ENCODE assay signal across 22 cellular contexts in the genomic region with DNA sequence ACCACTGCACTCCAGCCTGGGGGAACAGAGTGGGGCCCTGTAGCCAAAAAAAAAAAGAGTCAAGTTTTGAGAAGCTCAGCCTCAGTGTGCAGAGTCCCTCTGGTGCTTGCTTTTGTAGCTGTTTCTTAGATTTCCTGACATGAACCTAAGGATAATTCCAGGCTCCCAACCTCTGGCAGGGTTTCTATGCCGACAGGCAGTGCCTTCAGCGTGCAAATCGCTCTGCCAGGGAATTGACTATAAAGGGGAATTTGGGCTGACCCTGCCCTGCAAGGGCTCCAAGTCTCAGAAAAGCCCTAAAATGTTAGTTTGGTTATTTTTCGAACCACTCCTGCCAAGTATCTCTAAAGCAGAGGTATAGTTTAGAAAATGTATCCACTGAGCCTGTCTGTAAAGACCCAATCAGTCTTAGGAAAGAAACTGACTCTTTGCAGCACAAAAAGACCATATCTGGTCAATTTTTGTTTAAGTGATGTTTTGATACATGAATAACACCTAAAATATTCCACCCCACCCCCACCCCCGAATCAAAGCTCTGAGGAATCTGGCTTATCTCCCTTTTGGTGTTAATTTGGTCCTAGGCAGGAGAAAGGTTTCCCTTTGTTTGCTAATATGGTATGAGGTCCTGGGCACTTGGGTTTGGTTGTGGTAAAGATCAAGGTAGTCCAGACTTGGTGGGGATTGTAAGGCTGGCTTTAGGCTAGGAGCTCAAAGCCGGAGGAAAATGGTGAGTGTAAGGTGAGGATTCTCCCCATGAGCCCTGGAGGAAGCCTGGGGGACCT. TPM values are rescaled to one million over a fixed set of nuclear protein-coding genes. Genes with fewer than 3 reads are reported as not detected.
DNase-seq lines count a peak whose midpoint lies in the region; ATAC-seq, FAIRE-seq and TF ChIP-seq lines count a peak whose summit lies in the region.
"Had no signal": no experiment of that assay in that cellular context is flagged by ENCODE, and none has a peak within 500 bp of the region (broad histone marks: within the 10 kb centered on the region; RNA-seq: fewer than 3 reads in every experiment).

No MANE protein-coding gene starts in this region.

- no peaks in the 10 kb centered on the region for H3K9me1 ChIP-seq in endothelial cell of umbilical vein (replicated peaks; ENCODE audit: control insufficient read depth, extremely low read depth, insufficient read depth, low read length)

- intact Hi-C loops in endothelial cell of umbilical vein (cut with micrococcal nuclease) (loop anchor here (1.0 kb wide), 1 partner anchor 209 kb away; no protein-coding TSS in a partner anchor), tibial artery (cut with DNase I; ENCODE audit: low total_unique reads) (loop anchor here (2.0 kb wide), 1 partner anchor 211 kb away; no protein-coding TSS in a partner anchor)
- intact Hi-C loops in activated CD8-positive, alpha-beta T cell treated with anti-CD3 and anti-CD28 coated beads for 36 hours (cut with micrococcal nuclease) = no loop called here

- no peaks in the 10 kb centered on the region; the same call in 2 of the 3 replicates for H3K36me3 Mint-ChIP-seq in GM23338 (ENCODE audit: low read depth)
- no peaks in the 10 kb centered on the region for H3K36me3 Mint-ChIP-seq in activated CD8-positive, alpha-beta T cell treated with anti-CD3 and anti-CD28 coated beads for 36 hours (ENCODE audit: low read depth)
- H3K36me3 Mint-ChIP-seq: stimulated activated memory B cell treated with anti-CD40 and anti-IgM and Interleukin-4, amounts not matched to agents 10 μg/mL and 1 μg/mL and 100 μg/mL, for 72 hours had no signal

- ATAC-seq in GM23338 (peak; percentile 17; the same call in 2 of the 3 replicates), GM21528 (IDR thresholded peaks at IDR 0.05; ENCODE audit: low FRiP score, unreplicated experiment) (no peak), GM21723 (IDR thresholded peaks at IDR 0.05; ENCODE audit: unreplicated experiment) (no peak)
- ATAC-seq in activated CD8-positive, alpha-beta T cell treated with anti-CD3 and anti-CD28 coated beads for 36 hours = no peak
- ATAC-seq: Right ventricle myocardium inferior; sciatic nerve; stimulated activated memory B cell treated with anti-CD40 and anti-IgM and Interleukin-4, amounts not matched to agents 10 μg/mL and 1 μg/mL and 100 μg/mL, for 72 hours had no signal

- no peak overlapping the region for H3K9ac ChIP-seq in endothelial cell of umbilical vein (replicated peaks; ENCODE audit: extremely low read depth, insufficient read depth, low read length)

- no peak overlapping the region for H3K4me3 ChIP-seq in GM23338
- H3K4me3 ChIP-seq in endothelial cell of umbilical vein (replicated peaks in 1 of 3; ENCODE audit: insufficient read depth in 1 of 3, low read depth in 1 of 3, low read length in 3 of 3) = no peak overlapping the region
- H3K4me3 ChIP-seq in tibial artery = no peak overlapping the region
- H3K4me3 ChIP-seq: heart left ventricle, pancreas, tibial nerve had no signal

- no peak overlapping the region for H3K4me3 Mint-ChIP-seq in GM23338
- H3K4me3 Mint-ChIP-seq in activated CD8-positive, alpha-beta T cell treated with anti-CD3 and anti-CD28 coated beads for 36 hours = no peak overlapping the region
- H3K4me3 Mint-ChIP-seq: stimulated activated memory B cell treated with anti-CD40 and anti-IgM and Interleukin-4, amounts not matched to agents 10 μg/mL and 1 μg/mL and 100 μg/mL, for 72 hours had no signal

- 0 out of 2 replicates have a peak, but pooled peaks cover 6% of the 10 kb centered on the region for H3F3A ChIP-seq in GM23338 (replicated peaks; ENCODE audit: low read depth)

- CTCF ChIA-PET in RWPE1 (lab: Yijun Ruan, JAX) = interaction anchor here (0.6 kb wide), 1 partner anchor 51 kb away, joined by 4 read pairs; no protein-coding TSS in a partner anchor
- CTCF ChIA-PET in endothelial cell of umbilical vein (lab: Charles Lee) = interaction anchor here (0.9 to 1.9 kb wide), 7 partner anchors 14 to 212 kb away, joined by 3 to 7 read pairs (median 4); no protein-coding TSS in a partner anchor
- CTCF ChIA-PET in activated CD8-positive, alpha-beta T cell treated with anti-CD3 and anti-CD28 coated beads for 36 hours (lab: Charles Lee) = no interaction called here

- TF ChIP-seq CTCF in GM23338 (conservative IDR thresholded peaks at IDR 0.05; ENCODE audit: low read depth in 2 of 2) (no peak), RWPE1 (conservative IDR thresholded peaks at IDR 0.05; ENCODE audit: low read depth) (no peak), endothelial cell of umbilical vein (IDR thresholded peaks at IDR 0.05; ENCODE audit: extremely low read depth in 1 of 2, insufficient read depth in 1 of 2, low read depth in 1 of 2, low read length in 2 of 2) (no peak), tibial artery (IDR thresholded peaks at IDR 0.05) (no peak)
- no peak for TF ChIP-seq CTCF in activated CD8-positive, alpha-beta T cell treated with anti-CD3 and anti-CD28 coated beads for 36 hours (IDR thresholded peaks at IDR 0.05)

- H3K27me3 ChIP-seq in GM23338 (ENCODE audit: insufficient read depth) (no peaks in the 10 kb centered on the region), endothelial cell of umbilical vein (ENCODE audit: control insufficient read depth in 2 of 2, insufficient read depth in 2 of 2, low read length in 2 of 2) (no peaks in the 10 kb centered on the region), tibial artery (no peaks in the 10 kb centered on the region)
- H3K27me3 ChIP-seq: heart left ventricle, pancreas, tibial nerve had no signal

- POLR2A ChIA-PET in RWPE1 (lab: Yijun Ruan, JAX; ENCODE audit: low non-redundant PET) = no interaction called here
- POLR2A ChIA-PET in endothelial cell of umbilical vein (lab: Charles Lee) = no interaction called here
- POLR2A ChIA-PET in activated CD8-positive, alpha-beta T cell treated with anti-CD3 and anti-CD28 coated beads for 36 hours (lab: Charles Lee) = no interaction called here

- H3K9me3 Mint-ChIP-seq in GM23338 = no peaks in the 10 kb centered on the region
- H3K9me3 Mint-ChIP-seq in activated CD8-positive, alpha-beta T cell treated with anti-CD3 and anti-CD28 coated beads for 36 hours = no peaks in the 10 kb centered on the region
- H3K9me3 Mint-ChIP-seq: stimulated activated memory B cell treated with anti-CD40 and anti-IgM and Interleukin-4, amounts not matched to agents 10 μg/mL and 1 μg/mL and 100 μg/mL, for 72 hours had no signal

- H3K4me1 Mint-ChIP-seq in GM23338 = peaks cover 23% of the 10 kb centered on the region
- no peaks in the 10 kb centered on the region for H3K4me1 Mint-ChIP-seq in activated CD8-positive, alpha-beta T cell treated with anti-CD3 and anti-CD28 coated beads for 36 hours (ENCODE audit: low read depth)
- H3K4me1 Mint-ChIP-seq: stimulated activated memory B cell treated with anti-CD40 and anti-IgM and Interleukin-4, amounts not matched to agents 10 μg/mL and 1 μg/mL and 100 μg/mL, for 72 hours had no signal

- no peaks in the 10 kb centered on the region for H3K9me2 ChIP-seq in GM23338 (ENCODE audit: insufficient read depth)

- no peak for DNase-seq in GM23338 (ENCODE audit: low spot score)
- DNase-seq in RWPE1 (ENCODE audit: low spot score) = peak; percentile 17
- DNase-seq in endothelial cell of umbilical vein (ENCODE audit: low read depth, low spot score) = no peak
- DNase-seq in tibial artery = no peak
- no peak for DNase-seq in activated CD8-positive, alpha-beta T cell treated with anti-CD3 and anti-CD28 coated beads for 36 hours
- DNase-seq: activated CD4-positive, alpha-beta T cell treated with anti-CD3 and anti-CD28 coated beads, Interleukin-2, amount 50 U/mL, for 1 hour; activated gamma-delta T cell; heart left ventricle; Kasumi-1; NCI-H2081 treated with DMSO at 0.1 percent for 48 hours; NCI-H510A treated with DMSO at 0.1 percent for 48 hours had no signal

- peak overlapping the region; percentile 67 for H3K4me2 ChIP-seq in GM23338
- peak overlapping the region; percentile 49 for H3K4me2 ChIP-seq in endothelial cell of umbilical vein (ENCODE audit: insufficient read depth, low read length)

- dilution Hi-C loops in endothelial cell of umbilical vein (cut with MboI; ENCODE audit: extremely low pct_ligation_motif_present, low sequenced_read_pairs) = no loop called here

- BruUV-seq in endothelial cell of umbilical vein (replicated peaks; lab: Mats Ljungman, UMichigan) = no TSS peak

- no peaks in the 10 kb centered on the region for H3K9me3 ChIP-seq in endothelial cell of umbilical vein (replicated peaks; ENCODE audit: control insufficient read depth, insufficient read depth, low read length)
- H3K9me3 ChIP-seq in tibial artery = no peaks in the 10 kb centered on the region
- H3K9me3 ChIP-seq: heart left ventricle, pancreas, tibial nerve had no signal

- H2AFZ ChIP-seq in GM23338 (peak overlapping the region; percentile 74; the same call in 1 of the 2 replicates), endothelial cell of umbilical vein (ENCODE audit: low read depth, low read length) (peak overlapping the region; percentile 25)

- FAIRE-seq in endothelial cell of umbilical vein (lab: Jason Lieb, UNC) = no peak
- FAIRE-seq: endometrium, GM12892, pancreas had no signal

- H3K79me2 ChIP-seq in GM23338 (replicated peaks; ENCODE audit: insufficient read depth) (no peaks in the 10 kb centered on the region), endothelial cell of umbilical vein (ENCODE audit: control insufficient read depth, insufficient read depth, low read length) (no peaks in the 10 kb centered on the region)

- H3K27me3 Mint-ChIP-seq in GM23338 (ENCODE audit: insufficient read depth, low read depth, poor library complexity) = peaks cover 4% of the 10 kb centered on the region
- H3K27me3 Mint-ChIP-seq in activated CD8-positive, alpha-beta T cell treated with anti-CD3 and anti-CD28 coated beads for 36 hours = no peaks in the 10 kb centered on the region

- H3K27ac ChIP-seq in GM23338 (ENCODE audit: low read depth) (peak overlapping the region; percentile 52; the same call in 1 of the 2 replicates), RWPE1 (no peak overlapping the region), endothelial cell of umbilical vein (ENCODE audit: insufficient read depth, low read depth, low read length) (no peak overlapping the region), tibial artery (peak overlapping the region; percentile 64 to 65)
- H3K27ac ChIP-seq: pancreas, tibial nerve had no signal

- no peaks in the 10 kb centered on the region for H4K20me1 ChIP-seq in GM23338 (replicated peaks; ENCODE audit: insufficient read depth)
- H4K20me1 ChIP-seq in endothelial cell of umbilical vein (replicated peaks; ENCODE audit: control insufficient read depth, extremely low read depth, insufficient read depth, low read length) = no peaks in the 10 kb centered on the region

- H3K27ac Mint-ChIP-seq in GM23338 = peak overlapping the region; percentile 52
- no peak overlapping the region for H3K27ac Mint-ChIP-seq in activated CD8-positive, alpha-beta T cell treated with anti-CD3 and anti-CD28 coated beads for 36 hours
- H3K27ac Mint-ChIP-seq: stimulated activated memory B cell treated with anti-CD40 and anti-IgM and Interleukin-4, amounts not matched to agents 10 μg/mL and 1 μg/mL and 100 μg/mL, for 72 hours had no signal

- H3K36me3 ChIP-seq in GM23338 (ENCODE audit: insufficient read depth) (no peaks in the 10 kb centered on the region), endothelial cell of umbilical vein (ENCODE audit: control insufficient read depth in 2 of 2, extremely low read depth in 1 of 2, insufficient read depth in 2 of 2, low read length in 2 of 2) (no peaks in the 10 kb centered on the region), tibial artery (peaks cover 0 to 34% (median 6%) of the 10 kb centered on the region in 3 donors)
- H3K36me3 ChIP-seq: pancreas, tibial nerve had no signal

- H3K4me1 ChIP-seq in GM23338 (ENCODE audit: insufficient read depth) (peaks cover 19% of the 10 kb centered on the region), endothelial cell of umbilical vein (ENCODE audit: control insufficient read depth, extremely low read depth, insufficient read depth, low read length) (peaks cover 12% of the 10 kb centered on the region), tibial artery (peaks cover 0 to 71% (median 50%) of the 10 kb centered on the region in 4 donors)
- H3K4me1 ChIP-seq: pancreas had no signal

- no peak for TF ChIP-seq POLR2A in endothelial cell of umbilical vein (IDR thresholded peaks at IDR 0.05; ENCODE audit: low read depth, low read length)

RNA-seq across cellular contexts. Expression of gene ANO1, which starts 49.7 kb away (rescaled TPM):
- 3.4 and 3.9 TPM in 2 replicates for total RNA-seq in GM23338 (2014; rRNA removed; shearing (Covaris generic))
- 1.3 and 1.4 TPM in 2 replicates for polyA plus RNA-seq in GM23338 (2016; fragmentation: Nextera tagmentation; extraction: Ambion mirVana)
- total RNA-seq in endothelial cell of umbilical vein = 0.40 TPM in 1 of 2 replicates, not detected in the other
- polyA plus RNA-seq in endothelial cell of umbilical vein = 0.03 and 0.08 TPM in 2 replicates
- polyA plus RNA-seq in endothelial cell of umbilical vein (2011; cell fraction: cytosol; rRNA removed) = 0.04 and 0.13 TPM in 2 replicates
- 0.12 and 0.17 TPM in 2 replicates for polyA plus RNA-seq in endothelial cell of umbilical vein (2011; cell fraction: nucleus; rRNA removed)
- 0.29 and 0.40 TPM in 2 replicates for polyA plus RNA-seq in endothelial cell of umbilical vein (2012)
- not detected in 2 replicates for polyA minus RNA-seq in endothelial cell of umbilical vein
- polyA minus RNA-seq in endothelial cell of umbilical vein (2011; cell fraction: cytosol; rRNA and poly(A)+ RNA removed) = not detected
- polyA minus RNA-seq in endothelial cell of umbilical vein (2011; cell fraction: nucleus; rRNA and poly(A)+ RNA removed) = not detected in 2 replicates
- total RNA-seq in activated CD8-positive, alpha-beta T cell treated with anti-CD3 and anti-CD28 coated beads for 36 hours = not detected
- total RNA-seq: myocyte; T-helper 1 cell treated with Interleukin-12 subunit alpha and Interleukin-12 subunit beta and Interleukin-4 antibody, amounts not matched to agents 30 ng/mL and 1 ng/mL, for 36 hours had no signal

Comparison
In these comparisons a context has a peak if more than half of its experiments do, and no peak if none do; other contexts are left out.
1. H3K27ac ChIP-seq: peak in GM23338 (single experiment) and tibial artery (2 of 2); none in RWPE1 (single experiment) and endothelial cell of umbilical vein (single experiment).